In genomic region chr2:171347158-171347557, GRCh38 we compare ENCODE assay signal across 9 cellular contexts.
DNase-seq lines count a peak whose midpoint lies in the region; ATAC-seq and TF ChIP-seq lines count a peak whose summit lies in the region.
"Had no signal": no experiment of that assay in that cellular context is flagged by ENCODE, and none has a peak within 500 bp of the region (broad histone marks: within the 10 kb centered on the region; RNA-seq: fewer than 3 reads in every experiment).

No MANE protein-coding gene starts in this region.

- H3K4me3 ChIP-seq in vagina, result no peak overlapping the region

- peaks cover 15% of the 10 kb centered on the region for H3K4me1 ChIP-seq in vagina

- intact Hi-C loops in activated CD8-positive, alpha-beta T cell treated with anti-CD3 and anti-CD28 coated beads for 36 hours (cut with micrococcal nuclease), result no loop called here
- intact Hi-C loops in vagina (cut with DNase I), result no loop called here

- peak; percentile 58 for ATAC-seq in activated CD8-positive, alpha-beta T cell treated with anti-CD3 and anti-CD28 coated beads for 36 hours
- ATAC-seq in activated CD8-positive, alpha-beta T cell treated with anti-CD3 and anti-CD28 coated beads, Interleukin-2, amount 10 ng/mL, durations not matched to agents 7 days and 5 days, result no peak
- ATAC-seq in HG03354 (IDR thresholded peaks at IDR 0.05; ENCODE audit: poor library complexity, severe bottlenecking, unreplicated experiment), result peak; percentile 68
- no peak for ATAC-seq in GM19452 (IDR thresholded peaks at IDR 0.05; ENCODE audit: unreplicated experiment)

- H3K36me3 Mint-ChIP-seq in activated CD8-positive, alpha-beta T cell treated with anti-CD3 and anti-CD28 coated beads for 36 hours (ENCODE audit: low read depth), result peaks cover 4% of the 10 kb centered on the region
- H3K36me3 Mint-ChIP-seq in activated CD8-positive, alpha-beta T cell treated with anti-CD3 and anti-CD28 coated beads, Interleukin-2, amount 10 ng/mL, durations not matched to agents 7 days and 5 days (ENCODE audit: low read depth), result peaks cover 2% of the 10 kb centered on the region
- no peaks in the 10 kb centered on the region for H3K36me3 Mint-ChIP-seq in stimulated activated naive CD8-positive, alpha-beta T cell treated with anti-CD3 and anti-CD28 coated beads, Interleukin-15, Interleukin-2, amounts not matched to agents 100 ng/mL and 50 ng/mL, for 24 hours (ENCODE audit: low read depth)

- no peak for DNase-seq in activated CD8-positive, alpha-beta T cell treated with anti-CD3 and anti-CD28 coated beads for 36 hours
- DNase-seq in activated CD8-positive, alpha-beta T cell treated with anti-CD3 and anti-CD28 coated beads, Interleukin-2, amount 10 ng/mL, durations not matched to agents 7 days and 5 days, result no peak
- DNase-seq in dermis microvascular lymphatic vessel endothelial cell (ENCODE audit: low read depth in 2 of 2) (peak; percentile 14 to 59), vagina (ENCODE audit: extremely low spot score in 2 of 2) (no peak), DMS79 (lab: John Stamatoyannopoulos, UW) (no peak)
- DNase-seq: AML-193 had no signal

- POLR2A ChIA-PET in activated CD8-positive, alpha-beta T cell treated with anti-CD3 and anti-CD28 coated beads for 36 hours (lab: Charles Lee), result interaction anchor here (0.5 kb wide), 1 partner anchor 160 kb away, joined by 3 read pairs; no protein-coding TSS in a partner anchor
- POLR2A ChIA-PET in activated CD8-positive, alpha-beta T cell treated with anti-CD3 and anti-CD28 coated beads, Interleukin-2, amount 10 ng/mL, durations not matched to agents 7 days and 5 days (lab: Charles Lee), result no interaction called here

- H3K4me3 Mint-ChIP-seq in activated CD8-positive, alpha-beta T cell treated with anti-CD3 and anti-CD28 coated beads for 36 hours, result no peak overlapping the region
- H3K4me3 Mint-ChIP-seq in activated CD8-positive, alpha-beta T cell treated with anti-CD3 and anti-CD28 coated beads, Interleukin-2, amount 10 ng/mL, durations not matched to agents 7 days and 5 days, result no peak overlapping the region
- no peak overlapping the region for H3K4me3 Mint-ChIP-seq in stimulated activated naive CD8-positive, alpha-beta T cell treated with anti-CD3 and anti-CD28 coated beads, Interleukin-15, Interleukin-2, amounts not matched to agents 100 ng/mL and 50 ng/mL, for 24 hours

- H3K9me3 ChIP-seq in vagina, result no peaks in the 10 kb centered on the region

- no peak overlapping the region for H3K27ac ChIP-seq in vagina

- H3K4me1 Mint-ChIP-seq in activated CD8-positive, alpha-beta T cell treated with anti-CD3 and anti-CD28 coated beads for 36 hours (ENCODE audit: low read depth), result peaks cover 26% of the 10 kb centered on the region
- H3K4me1 Mint-ChIP-seq in activated CD8-positive, alpha-beta T cell treated with anti-CD3 and anti-CD28 coated beads, Interleukin-2, amount 10 ng/mL, durations not matched to agents 7 days and 5 days (ENCODE audit: low read depth), result peaks cover 10% of the 10 kb centered on the region
- peaks cover 34% of the 10 kb centered on the region for H3K4me1 Mint-ChIP-seq in stimulated activated naive CD8-positive, alpha-beta T cell treated with anti-CD3 and anti-CD28 coated beads, Interleukin-15, Interleukin-2, amounts not matched to agents 100 ng/mL and 50 ng/mL, for 24 hours (ENCODE audit: low read depth)

- H3K27me3 Mint-ChIP-seq in activated CD8-positive, alpha-beta T cell treated with anti-CD3 and anti-CD28 coated beads for 36 hours, result no peaks in the 10 kb centered on the region
- H3K27me3 Mint-ChIP-seq in activated CD8-positive, alpha-beta T cell treated with anti-CD3 and anti-CD28 coated beads, Interleukin-2, amount 10 ng/mL, durations not matched to agents 7 days and 5 days (ENCODE audit: low read depth), result no peaks in the 10 kb centered on the region
- no peaks in the 10 kb centered on the region for H3K27me3 Mint-ChIP-seq in stimulated activated naive CD8-positive, alpha-beta T cell treated with anti-CD3 and anti-CD28 coated beads, Interleukin-15, Interleukin-2, amounts not matched to agents 100 ng/mL and 50 ng/mL, for 24 hours

- CTCF ChIA-PET in activated CD8-positive, alpha-beta T cell treated with anti-CD3 and anti-CD28 coated beads for 36 hours (lab: Charles Lee), result interaction anchor here (1.0 to 1.1 kb wide), 2 partner anchors 69 to 374 kb away, joined by 3 to 4 read pairs; no protein-coding TSS in a partner anchor
- CTCF ChIA-PET in activated CD8-positive, alpha-beta T cell treated with anti-CD3 and anti-CD28 coated beads, Interleukin-2, amount 10 ng/mL, durations not matched to agents 7 days and 5 days (lab: Charles Lee), result interaction anchor here (1.1 to 1.2 kb wide), 3 partner anchors 23 to 419 kb away, joined by 3 to 4 read pairs (median 3); no protein-coding TSS in a partner anchor

- no peaks in the 10 kb centered on the region for H3K27me3 ChIP-seq in vagina

- H3K9me3 Mint-ChIP-seq in activated CD8-positive, alpha-beta T cell treated with anti-CD3 and anti-CD28 coated beads for 36 hours, result peaks cover 6% of the 10 kb centered on the region
- H3K9me3 Mint-ChIP-seq in activated CD8-positive, alpha-beta T cell treated with anti-CD3 and anti-CD28 coated beads, Interleukin-2, amount 10 ng/mL, durations not matched to agents 7 days and 5 days (ENCODE audit: insufficient read depth), result no peaks in the 10 kb centered on the region
- H3K9me3 Mint-ChIP-seq in stimulated activated naive CD8-positive, alpha-beta T cell treated with anti-CD3 and anti-CD28 coated beads, Interleukin-15, Interleukin-2, amounts not matched to agents 100 ng/mL and 50 ng/mL, for 24 hours, result peaks cover 4% of the 10 kb centered on the region

- TF ChIP-seq CTCF in activated CD8-positive, alpha-beta T cell treated with anti-CD3 and anti-CD28 coated beads for 36 hours (IDR thresholded peaks at IDR 0.05), result no peak
- no peak for TF ChIP-seq CTCF in vagina (IDR thresholded peaks at IDR 0.05)

- no peaks in the 10 kb centered on the region for H3K36me3 ChIP-seq in vagina

- peak overlapping the region; percentile 32 for H3K27ac Mint-ChIP-seq in activated CD8-positive, alpha-beta T cell treated with anti-CD3 and anti-CD28 coated beads for 36 hours
- no peak overlapping the region for H3K27ac Mint-ChIP-seq in activated CD8-positive, alpha-beta T cell treated with anti-CD3 and anti-CD28 coated beads, Interleukin-2, amount 10 ng/mL, durations not matched to agents 7 days and 5 days
- peak overlapping the region; percentile 82 for H3K27ac Mint-ChIP-seq in stimulated activated naive CD8-positive, alpha-beta T cell treated with anti-CD3 and anti-CD28 coated beads, Interleukin-15, Interleukin-2, amounts not matched to agents 100 ng/mL and 50 ng/mL, for 24 hours

- no peak for TF ChIP-seq POLR2A in vagina (IDR thresholded peaks at IDR 0.05)

Comparison
In these comparisons a context has a peak if more than half of its experiments do, and no peak if none do; other contexts are left out.
1. ATAC-seq: peak in activated CD8-positive, alpha-beta T cell treated with anti-CD3 and anti-CD28 coated beads for 36 hours (single experiment) and HG03354 (single experiment); none in activated CD8-positive, alpha-beta T cell treated with anti-CD3 and anti-CD28 coated beads, Interleukin-2, amount 10 ng/mL, durations not matched to agents 7 days and 5 days (single experiment) and GM19452 (single experiment).
2. DNase-seq: peak in dermis microvascular lymphatic vessel endothelial cell (2 of 2); none in activated CD8-positive, alpha-beta T cell treated with anti-CD3 and anti-CD28 coated beads for 36 hours (single experiment), activated CD8-positive, alpha-beta T cell treated with anti-CD3 and anti-CD28 coated beads, Interleukin-2, amount 10 ng/mL, durations not matched to agents 7 days and 5 days (single experiment), vagina (0 of 2) and DMS79 (single experiment).